8 cellular contexts compared by ENCODE assay signal in genomic region chr11:67955461-67956007, GRCh38. TPM values are rescaled to one million over a fixed set of nuclear protein-coding genes. Genes with fewer than 3 reads are reported as not detected.
DNase-seq lines count a peak whose midpoint lies in the region; ATAC-seq and TF ChIP-seq lines count a peak whose summit lies in the region.
"Not testable (repeated sequence)": the region's sequence is repeated elsewhere in the genome, so short reads cannot be mapped to it uniquely, and the experiment has no call there.

No MANE protein-coding gene starts in this region.

- H3K27ac Mint-ChIP-seq in activated T-helper 17 cell treated with anti-CD3 and anti-CD28 coated beads, Interleukin-2, amount 50 U/mL, for 72 hours, result peak overlapping the region; percentile 59

- not testable (repeated sequence) for H3K9me3 ChIP-seq in aorta (ENCODE audit: control insufficient read depth, low read length)

- ATAC-seq in activated T-helper 17 cell treated with anti-CD3 and anti-CD28 coated beads, Interleukin-2, amount 50 U/mL, for 72 hours (replicated peaks), result peak; percentile 96
- peak; percentile 76 for ATAC-seq in aorta (ENCODE audit: low FRiP score)

- not testable (repeated sequence) for H3K27ac ChIP-seq in aorta (ENCODE audit: low read depth in 1 of 2, low read length in 2 of 2)

- not testable (repeated sequence) for H3K36me3 ChIP-seq in aorta (ENCODE audit: control insufficient read depth in 1 of 2, insufficient read depth in 2 of 2, low read length in 1 of 2)

- not testable (repeated sequence) for TF ChIP-seq POLR2A in lower leg skin (IDR thresholded peaks at IDR 0.05)

- H3K27me3 ChIP-seq in aorta (ENCODE audit: control insufficient read depth in 1 of 2, insufficient read depth in 2 of 2, low read length in 1 of 2), result not testable (repeated sequence)

- WGBS in lower leg skin, 2 donors, result 0% methylated on average over 6 to 18 of the region's 57 CpGs
- WGBS in aorta, 2 donors, result 0 to 1% methylated on average over 33 to 57 of the region's 57 CpGs

- H3K27me3 Mint-ChIP-seq in activated T-helper 17 cell treated with anti-CD3 and anti-CD28 coated beads, Interleukin-2, amount 50 U/mL, for 72 hours, result peaks cover 13% of the 10 kb centered on the region

- intact Hi-C loops in lower leg skin (cut with DNase I; ENCODE audit: low total_unique reads); aorta (cut with DNase I): not testable (repeated sequence)

- peak overlapping the region; percentile 79 for H3K4me3 Mint-ChIP-seq in activated T-helper 17 cell treated with anti-CD3 and anti-CD28 coated beads, Interleukin-2, amount 50 U/mL, for 72 hours

- H3K4me1 Mint-ChIP-seq in activated T-helper 17 cell treated with anti-CD3 and anti-CD28 coated beads, Interleukin-2, amount 50 U/mL, for 72 hours, result not testable (repeated sequence)

- H3K36me3 Mint-ChIP-seq in activated T-helper 17 cell treated with anti-CD3 and anti-CD28 coated beads, Interleukin-2, amount 50 U/mL, for 72 hours (ENCODE audit: low read depth), result not testable (repeated sequence)

- peak; percentile 40 for DNase-seq in NCI-H1436 (lab: John Stamatoyannopoulos, UW)
- DNase-seq in SKM-1 treated with dmso at 0.1 percent for 144 hours (lab: John Stamatoyannopoulos, UW; ENCODE audit: unreplicated experiment), result peak; percentile 48
- DNase-seq in epidermal melanocyte (ENCODE audit: insufficient read length, low spot score), result peak; percentile 43
- peak; percentile 34 to 95 for DNase-seq in lower leg skin (ENCODE audit: low spot score in 2 of 2)
- DNase-seq in stimulated activated CD4-positive, alpha-beta T cell treated with anti-CD3 and anti-CD28 coated beads, Interleukin-12 subunit alpha, Interleukin-12 subunit beta, amount 100 ng/mL, for 24 hours (ENCODE audit: low read depth in 2 of 2), result peak; percentile 59 to 68
- peak; percentile 79 to 94 for DNase-seq in aorta

- H3K4me3 ChIP-seq in lower leg skin (ENCODE audit: low read depth, poor library complexity, severe bottlenecking), result peak overlapping the region; percentile 38
- H3K4me3 ChIP-seq in aorta (ENCODE audit: low read length in 2 of 2), result not testable (repeated sequence)

- H3K9me3 Mint-ChIP-seq in activated T-helper 17 cell treated with anti-CD3 and anti-CD28 coated beads, Interleukin-2, amount 50 U/mL, for 72 hours, result not testable (repeated sequence)

- not testable (repeated sequence) for H3K4me1 ChIP-seq in aorta (ENCODE audit: control insufficient read depth in 1 of 2, insufficient read depth in 2 of 2, low read length in 2 of 2)

- TF ChIP-seq CTCF in GM12873 (IDR thresholded peaks at IDR 0.05; ENCODE audit: insufficient read depth, low read depth, low read length, missing control alignments), result peak; percentile 68
- not testable (repeated sequence) for TF ChIP-seq CTCF in lower leg skin (IDR thresholded peaks at IDR 0.05)

RNA-seq across cellular contexts. Expression of gene UNC93B1, which starts 48.4 kb away (rescaled TPM):
- total RNA-seq in activated T-helper 17 cell treated with anti-CD3 and anti-CD28 coated beads, Interleukin-2, amount 50 U/mL, for 72 hours, result 10 to 100 TPM; 13.1 to 14.8 TPM
- total RNA-seq in lower leg skin, result 10 to 100 TPM; 29.2 to 47.2 (median 44.3) TPM
- total RNA-seq in aorta, result 10 to 100 TPM; 20.4 to 32.1 TPM
- 10 to 100 TPM in 1 of 2 donors, 1 to 10 TPM in 1; 9.1 to 28.9 TPM for polyA plus RNA-seq in aorta

RNA-seq across cellular contexts. Expression of gene ALDH3B1, which starts 54.6 kb away (rescaled TPM):
- total RNA-seq in activated T-helper 17 cell treated with anti-CD3 and anti-CD28 coated beads, Interleukin-2, amount 50 U/mL, for 72 hours, result under 1 TPM in 1 of 2 donors, not detected in 1; 0.08 TPM
- total RNA-seq in lower leg skin, result 10 to 100 TPM in 1 of 4 donors, 1 to 10 TPM in 3; 5.4 to 11.6 (median 6.4) TPM
- total RNA-seq in aorta, result 10 to 100 TPM; 10.9 to 12.4 TPM
- 1 to 10 TPM; 9.1 TPM for polyA plus RNA-seq in aorta

Comparison
In these comparisons a context has a peak if more than half of its experiments do, and no peak if none do; other contexts are left out.
1. RNA of gene ALDH3B1, which starts 54.6 kb away (total RNA-seq): 10.9 to 12.4 TPM in aorta and 5.4 to 11.6 TPM in lower leg skin; 0.08 TPM in activated T-helper 17 cell treated with anti-CD3 and anti-CD28 coated beads, Interleukin-2, amount 50 U/mL, for 72 hours; every median in the first group is over 4 times any median in the second.
2. Peak in every context shown above with its lines, with median percentiles within 50 percentile points of each other: DNase-seq.